1 cellular context compared by ENCODE assay signal in the genomic region with DNA sequence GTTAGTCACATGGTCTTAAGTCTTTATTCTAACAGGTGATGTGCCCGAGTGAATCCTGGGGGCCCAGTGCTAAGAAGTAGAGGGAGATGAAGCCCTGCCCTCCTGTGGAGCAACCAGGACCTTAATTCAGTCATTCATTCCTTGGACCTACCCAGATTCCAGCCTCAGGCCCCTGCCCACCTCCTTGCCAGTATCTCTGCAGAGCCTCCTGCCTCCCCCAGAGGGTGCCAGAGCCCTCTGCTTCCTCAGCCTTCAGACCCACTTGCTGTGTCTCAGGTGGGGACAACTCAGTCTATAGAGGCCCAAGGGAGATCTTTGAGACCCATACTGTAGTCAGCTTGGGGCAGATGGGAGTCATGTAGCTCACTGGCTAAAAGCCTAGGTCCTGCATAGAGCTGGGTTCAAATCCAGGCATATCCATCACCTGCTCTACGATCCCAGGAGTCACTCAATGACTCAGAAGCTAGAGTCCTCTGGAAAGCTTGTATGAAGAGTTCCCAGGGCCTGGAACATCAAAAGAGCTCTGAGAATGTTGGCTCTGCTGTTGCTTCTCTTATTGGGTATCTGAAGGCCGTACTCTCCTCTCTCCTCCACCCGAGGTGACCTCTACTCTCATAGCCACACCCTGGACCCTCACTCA.
TF ChIP-seq lines count a peak whose summit lies in the region.

No MANE protein-coding gene starts in this region.

TF ChIP-seq in liver, 16 proteins besides CTCF, POLR2A, EP300 and RAD21 (continued from another document):
- TF ChIP-seq, protein P1, sequence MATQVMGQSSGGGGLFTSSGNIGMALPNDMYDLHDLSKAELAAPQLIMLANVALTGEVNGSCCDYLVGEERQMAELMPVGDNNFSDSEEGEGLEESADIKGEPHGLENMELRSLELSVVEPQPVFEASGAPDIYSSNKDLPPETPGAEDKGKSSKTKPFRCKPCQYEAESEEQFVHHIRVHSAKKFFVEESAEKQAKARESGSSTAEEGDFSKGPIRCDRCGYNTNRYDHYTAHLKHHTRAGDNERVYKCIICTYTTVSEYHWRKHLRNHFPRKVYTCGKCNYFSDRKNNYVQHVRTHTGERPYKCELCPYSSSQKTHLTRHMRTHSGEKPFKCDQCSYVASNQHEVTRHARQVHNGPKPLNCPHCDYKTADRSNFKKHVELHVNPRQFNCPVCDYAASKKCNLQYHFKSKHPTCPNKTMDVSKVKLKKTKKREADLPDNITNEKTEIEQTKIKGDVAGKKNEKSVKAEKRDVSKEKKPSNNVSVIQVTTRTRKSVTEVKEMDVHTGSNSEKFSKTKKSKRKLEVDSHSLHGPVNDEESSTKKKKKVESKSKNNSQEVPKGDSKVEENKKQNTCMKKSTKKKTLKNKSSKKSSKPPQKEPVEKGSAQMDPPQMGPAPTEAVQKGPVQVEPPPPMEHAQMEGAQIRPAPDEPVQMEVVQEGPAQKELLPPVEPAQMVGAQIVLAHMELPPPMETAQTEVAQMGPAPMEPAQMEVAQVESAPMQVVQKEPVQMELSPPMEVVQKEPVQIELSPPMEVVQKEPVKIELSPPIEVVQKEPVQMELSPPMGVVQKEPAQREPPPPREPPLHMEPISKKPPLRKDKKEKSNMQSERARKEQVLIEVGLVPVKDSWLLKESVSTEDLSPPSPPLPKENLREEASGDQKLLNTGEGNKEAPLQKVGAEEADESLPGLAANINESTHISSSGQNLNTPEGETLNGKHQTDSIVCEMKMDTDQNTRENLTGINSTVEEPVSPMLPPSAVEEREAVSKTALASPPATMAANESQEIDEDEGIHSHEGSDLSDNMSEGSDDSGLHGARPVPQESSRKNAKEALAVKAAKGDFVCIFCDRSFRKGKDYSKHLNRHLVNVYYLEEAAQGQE (IDR thresholded peaks at IDR 0.05), result no peak
- TF ChIP-seq FOXA1 (IDR thresholded peaks at IDR 0.05) (no peak), HNF4A (conservative IDR thresholded peaks at IDR 0.05) (no peak)
